In genomic region chr10:32629910-32630309, GRCh38 we compare ENCODE assay signal across 25 cellular contexts.
DNase-seq lines count a peak whose midpoint lies in the region; FAIRE-seq and TF ChIP-seq lines count a peak whose summit lies in the region.
"Had no signal": no experiment of that assay in that cellular context is flagged by ENCODE, and none has a peak within 500 bp of the region (broad histone marks: within the 10 kb centered on the region; RNA-seq: fewer than 3 reads in every experiment).

No MANE protein-coding gene starts in this region.

- no TSS peak for BruUV-seq in Calu3 (replicated peaks; lab: Mats Ljungman, UMichigan)

- H4K20me1 ChIP-seq in H1 (replicated peaks in 1 of 2; ENCODE audit: control insufficient read depth in 1 of 2, insufficient read depth in 2 of 2, low read length in 2 of 2) = no peaks in the 10 kb centered on the region

- H3K4me3 ChIP-seq in H1 (ENCODE audit: extremely low read depth in 1 of 4, insufficient read depth in 2 of 4, low read depth in 3 of 4, low read length in 4 of 4) (no peak overlapping the region), mesodermal cell (ENCODE audit: extremely low read depth, insufficient read depth, low read length, poor library complexity, severe bottlenecking) (no peak overlapping the region), retinal pigment epithelial cell (ENCODE audit: low read length) (no peak overlapping the region)

- H3K27me3 ChIP-seq in H1 (replicated peaks in 1 of 4; ENCODE audit: control insufficient read depth in 3 of 4, extremely low read depth in 1 of 4, insufficient read depth in 3 of 4, low read length in 3 of 4) = no peaks in the 10 kb centered on the region
- H3K27me3 ChIP-seq: BE2C had no signal

- no peak for TF ChIP-seq POLR2A in H1 (IDR thresholded peaks at IDR 0.05; ENCODE audit: control extremely low read depth in 1 of 2, low read depth in 2 of 2, low read length in 2 of 2)

- no peak overlapping the region for H2BK15ac ChIP-seq in H1 (ENCODE audit: low read length)

- TF ChIP-seq RAD21 in H1 (IDR thresholded peaks at IDR 0.05 in 1 of 2, conservative IDR thresholded peaks at IDR 0.05 in 1 of 2; ENCODE audit: low read depth in 2 of 2, low read length in 2 of 2) = no peak

- H3K4me2 ChIP-seq in H1 (ENCODE audit: insufficient read depth in 1 of 2, low read depth in 2 of 2, low read length in 2 of 2) = no peak overlapping the region

- no peak overlapping the region for H3K27ac Mint-ChIP-seq in Calu3 (ENCODE audit: unreplicated experiment)
- H3K27ac Mint-ChIP-seq: CD14-positive monocyte; CD8-positive, alpha-beta memory T cell; IgD-negative memory B cell had no signal

- intact Hi-C loops in Calu3 (cut with micrococcal nuclease; ENCODE audit: unreplicated experiment) = no loop called here

- H3K4ac ChIP-seq in H1 (replicated peaks; ENCODE audit: insufficient read length, low read depth, low read length) = no peak overlapping the region

- H3K79me2 ChIP-seq in H1 (ENCODE audit: control insufficient read depth in 1 of 2, insufficient read depth in 2 of 2, low read length in 2 of 2) = no peaks in the 10 kb centered on the region

- CTCF ChIA-PET in H1 (lab: Charles Lee; ENCODE audit: partially characterized antibody) (interaction anchor here (0.7 to 1.3 kb wide), 2 partner anchors 19 to 166 kb away, joined by 3 read pairs; no protein-coding TSS in a partner anchor), Calu3 (lab: Charles Lee) (interaction anchor here (0.6 kb wide), 1 partner anchor 1496 kb away, joined by 4 read pairs; no protein-coding TSS in a partner anchor)

- peak overlapping the region; percentile 84; the same call in 1 of the 2 replicates for H2AFZ ChIP-seq in H1 (ENCODE audit: low read length)

- TF ChIP-seq EP300 in H1 (IDR thresholded peaks at IDR 0.05; ENCODE audit: borderline replicate concordance in 1 of 2, low read depth in 2 of 2, low read length in 2 of 2) = no peak

- no peak overlapping the region for H2BK5ac ChIP-seq in H1 (ENCODE audit: low read depth, low read length)

- H3K4me3 Mint-ChIP-seq in Calu3 (ENCODE audit: low read depth, unreplicated experiment) = no peak overlapping the region
- H3K4me3 Mint-ChIP-seq: CD14-positive monocyte; CD8-positive, alpha-beta memory T cell; IgD-negative memory B cell had no signal

- H3K36me3 ChIP-seq in H1 (ENCODE audit: control insufficient read depth in 2 of 4, insufficient read depth in 4 of 4, low read length in 3 of 4) = no peaks in the 10 kb centered on the region
- H3K36me3 ChIP-seq in mesodermal cell (ENCODE audit: control insufficient read depth, insufficient read depth, low read length) = no peaks in the 10 kb centered on the region
- H3K36me3 ChIP-seq: BE2C had no signal

- no peaks in the 10 kb centered on the region for H3K36me3 Mint-ChIP-seq in Calu3 (ENCODE audit: insufficient read depth, unreplicated experiment)

- H3K9me3 ChIP-seq in H1 (ENCODE audit: insufficient read depth in 2 of 2, low read depth in 1 of 2, low read length in 1 of 2) = peaks cover 0 to 3% of the 10 kb centered on the region in 2 experiments; a peak in 2 of 4 replicates
- no peaks in the 10 kb centered on the region for H3K9me3 ChIP-seq in mesodermal cell (ENCODE audit: control insufficient read depth, low read length)
- H3K9me3 ChIP-seq: BE2C had no signal

- FAIRE-seq in H1 (lab: Jason Lieb, UNC) = no peak
- FAIRE-seq: GM12892, H54 had no signal

- H3K27me3 Mint-ChIP-seq in Calu3 (ENCODE audit: unreplicated experiment) = no peaks in the 10 kb centered on the region
- H3K27me3 Mint-ChIP-seq: IgD-negative memory B cell had no signal

- no peaks in the 10 kb centered on the region for H3K4me1 Mint-ChIP-seq in Calu3 (ENCODE audit: low read depth, unreplicated experiment)
- H3K4me1 Mint-ChIP-seq: CD14-positive monocyte, IgD-negative memory B cell had no signal

- H2AK5ac ChIP-seq in H1 (ENCODE audit: low read depth, low read length) = no peak overlapping the region

- no peak overlapping the region for H3K18ac ChIP-seq in H1 (ENCODE audit: extremely low read depth, low read length)

- H3K27ac ChIP-seq in H1 (ENCODE audit: low read depth, low read length) = no peak overlapping the region
- peak overlapping the region; percentile 48 for H3K27ac ChIP-seq in mesodermal cell (ENCODE audit: low read depth, low read length, severe bottlenecking)
- H3K27ac ChIP-seq: 22Rv1, HL-60 had no signal

- POLR2A ChIA-PET in H1 (lab: Charles Lee; ENCODE audit: partially characterized antibody) = no interaction called here

- H3K9me3 Mint-ChIP-seq in Calu3 (ENCODE audit: low read depth, unreplicated experiment) = peaks cover 2% of the 10 kb centered on the region

- no peak overlapping the region for H2BK12ac ChIP-seq in H1 (ENCODE audit: low read depth, low read length)

- H3K23me2 ChIP-seq in H1 (ENCODE audit: low read depth, low read length) = no peaks in the 10 kb centered on the region

- no peak overlapping the region for H2BK20ac ChIP-seq in H1 (ENCODE audit: low read length)

- H2BK120ac ChIP-seq in H1 (replicated peaks; ENCODE audit: low read depth, low read length) = no peak overlapping the region

- H3K79me1 ChIP-seq in H1 (ENCODE audit: low read depth, low read length) = no peaks in the 10 kb centered on the region

- H4K8ac ChIP-seq in H1 (ENCODE audit: extremely low read depth, insufficient read depth, low read length) = no peak overlapping the region

- no peak overlapping the region for H3K9ac ChIP-seq in H1 (replicated peaks in 1 of 4; ENCODE audit: extremely low read depth in 1 of 4, low read depth in 3 of 4, low read length in 3 of 4)

- H3K23ac ChIP-seq in H1 (ENCODE audit: insufficient read length) = no peak overlapping the region

- no peak overlapping the region for H3K56ac ChIP-seq in H1 (replicated peaks; ENCODE audit: insufficient read length, low read depth, low read length)

- no peak overlapping the region for H3K14ac ChIP-seq in H1 (ENCODE audit: insufficient read length)

- H4K91ac ChIP-seq in H1 (replicated peaks; ENCODE audit: insufficient read length, low read length) = no peak overlapping the region

- no peak overlapping the region for H4K5ac ChIP-seq in H1 (ENCODE audit: insufficient read length, low read depth, low read length)

- no peaks in the 10 kb centered on the region for H3K4me1 ChIP-seq in H1 (replicated peaks in 1 of 4; ENCODE audit: control insufficient read depth in 3 of 4, insufficient read depth in 4 of 4, low read length in 3 of 4)
- no peaks in the 10 kb centered on the region for H3K4me1 ChIP-seq in mesodermal cell (ENCODE audit: control insufficient read depth, insufficient read depth, low read length, poor library complexity, severe bottlenecking)
- H3K4me1 ChIP-seq: BE2C had no signal

- TF ChIP-seq CTCF in H1 (IDR thresholded peaks at IDR 0.05; ENCODE audit: control extremely low read depth in 1 of 3, insufficient read depth in 1 of 3, low read depth in 1 of 3, low read length in 3 of 3) = no peak
- no peak for TF ChIP-seq CTCF in retinal pigment epithelial cell (conservative IDR thresholded peaks at IDR 0.05; ENCODE audit: low read depth, low read length)
- no peak for TF ChIP-seq CTCF in Calu3 (IDR thresholded peaks at IDR 0.05; ENCODE audit: unreplicated experiment)

- DNase-seq in ELF-1 (ENCODE audit: low read depth, low spot score) (peak; percentile 29), H1 (ENCODE audit: low read depth in 1 of 2, low spot score in 2 of 2) (no peak), retinal pigment epithelial cell (ENCODE audit: low read depth) (peak; percentile 52), Calu3 (no peak), amygdala (lab: John Stamatoyannopoulos, UW) (no peak), NCI-H446 (lab: John Stamatoyannopoulos, UW) (no peak)
- DNase-seq: BE2C; CD8-positive, alpha-beta memory T cell; DMS79 treated with DMSO at 0.1 percent for 48 hours; NCI-H1092; NCI-H1417 treated with DMSO at 0.1 percent for 48 hours; NCI-H1694 treated with DMSO at 0.1 percent for 48 hours; NCI-H2081 treated with DMSO at 0.1 percent for 48 hours; NCI-H2171; NCI-H226; NCI-H524; NCI-H774; PC-3 had no signal

TF ChIP-seq in H1, 55 proteins besides CTCF, POLR2A, EP300 and RAD21 (continues in another document):
- TF ChIP-seq E2F6 (IDR thresholded peaks at IDR 0.05) (no peak), ZNF274 (IDR thresholded peaks at IDR 0.05; ENCODE audit: borderline replicate concordance, extremely low read depth, low read length) (no peak), KDM5A (IDR thresholded peaks at IDR 0.05; ENCODE audit: low read length) (no peak)

Comparison
In these comparisons a context has a peak if more than half of its experiments do, and no peak if none do; other contexts are left out.
1. DNase-seq: peak in ELF-1 (single experiment) and retinal pigment epithelial cell (single experiment); none in H1 (0 of 2), Calu3 (single experiment), amygdala (0 of 56) and NCI-H446 (0 of 2).